Comparison of ENCODE assay signal across 8 cellular contexts in genomic region chr7:35801392-35802101, GRCh38. TPM values are rescaled to one million over a fixed set of nuclear protein-coding genes. Genes with fewer than 3 reads are reported as not detected.
DNase-seq lines count a peak whose midpoint lies in the region; ATAC-seq and TF ChIP-seq lines count a peak whose summit lies in the region.

No MANE protein-coding gene starts in this region.

- H3K4me1 ChIP-seq in liver (ENCODE audit: control insufficient read depth in 4 of 4, insufficient read depth in 4 of 4, low read length in 3 of 4), result peaks cover 1 to 21% (median 9%) of the 10 kb centered on the region in 4 donors

- DNase-seq in AG10803 (ENCODE audit: low read depth), result peak; percentile 71
- peak; percentile 63 for DNase-seq in NCI-H510A treated with DMSO at 0.1 percent for 48 hours (lab: John Stamatoyannopoulos, UW)
- peak; percentile 92 for DNase-seq in activated CD4-positive, alpha-beta T cell treated with anti-CD3 and anti-CD28 coated beads, Interleukin-2, amount 10 ng/mL, durations not matched to agents 24 days and 14 days
- DNase-seq in coronary artery (ENCODE audit: low spot score), result peak; percentile 85
- peak; percentile 74 for DNase-seq in stimulated activated CD4-positive, alpha-beta T cell treated with anti-CD3 and anti-CD28 coated beads, Interleukin-4, amount 100 ng/mL, for 24 hours

- H3K27me3 ChIP-seq in liver (ENCODE audit: control insufficient read depth in 4 of 4, insufficient read depth in 4 of 4, low read length in 3 of 4), result no peaks in the 10 kb centered on the region

- ATAC-seq in GM18870 (IDR thresholded peaks at IDR 0.05; ENCODE audit: unreplicated experiment) (peak; percentile 21), HG03135 (IDR thresholded peaks at IDR 0.05; ENCODE audit: unreplicated experiment) (peak; percentile 36)

- H3K9me3 Mint-ChIP-seq in activated CD4-positive, alpha-beta T cell treated with anti-CD3 and anti-CD28 coated beads, Interleukin-2, amount 10 ng/mL, durations not matched to agents 24 days and 14 days, result no peaks in the 10 kb centered on the region

- H3K27ac Mint-ChIP-seq in activated CD4-positive, alpha-beta T cell treated with anti-CD3 and anti-CD28 coated beads, Interleukin-2, amount 10 ng/mL, durations not matched to agents 24 days and 14 days, result peak overlapping the region; percentile 98

- TF ChIP-seq RAD21 in liver (IDR thresholded peaks at IDR 0.05), result peak; percentile 55 to 71

- peaks cover 17% of the 10 kb centered on the region for H3K36me3 Mint-ChIP-seq in activated CD4-positive, alpha-beta T cell treated with anti-CD3 and anti-CD28 coated beads, Interleukin-2, amount 10 ng/mL, durations not matched to agents 24 days and 14 days (ENCODE audit: low read depth)

- H3K9ac ChIP-seq in liver (ENCODE audit: low read depth in 1 of 2, low read length in 2 of 2), result peak overlapping the region; percentile 59 to 81

- intact Hi-C loops in activated CD4-positive, alpha-beta T cell treated with anti-CD3 and anti-CD28 coated beads, Interleukin-2, amount 10 ng/mL, durations not matched to agents 24 days and 14 days (cut with micrococcal nuclease), result loop anchor here (1.0 to 10.0 kb wide), 7 partner anchors 72 to 764 kb away; partner anchors contain the start of genes DPY19L1, EEPD1 and HERPUD2

- no peaks in the 10 kb centered on the region for H3K9me3 ChIP-seq in liver (ENCODE audit: control insufficient read depth in 4 of 4, low read length in 3 of 4)

- H3K27ac ChIP-seq in coronary artery (peak overlapping the region; percentile 95 to 98), liver (ENCODE audit: low read depth in 1 of 2, low read length in 2 of 2) (peak overlapping the region; percentile 94)

- no peaks in the 10 kb centered on the region for H3K27me3 Mint-ChIP-seq in activated CD4-positive, alpha-beta T cell treated with anti-CD3 and anti-CD28 coated beads, Interleukin-2, amount 10 ng/mL, durations not matched to agents 24 days and 14 days

- peaks cover 38% of the 10 kb centered on the region for H3K4me1 Mint-ChIP-seq in activated CD4-positive, alpha-beta T cell treated with anti-CD3 and anti-CD28 coated beads, Interleukin-2, amount 10 ng/mL, durations not matched to agents 24 days and 14 days

- H3K4me3 Mint-ChIP-seq in activated CD4-positive, alpha-beta T cell treated with anti-CD3 and anti-CD28 coated beads, Interleukin-2, amount 10 ng/mL, durations not matched to agents 24 days and 14 days, result peak overlapping the region; percentile 100

- no peaks in the 10 kb centered on the region for H3K36me3 ChIP-seq in liver (ENCODE audit: control insufficient read depth in 4 of 4, insufficient read depth in 3 of 4, low read depth in 1 of 4, low read length in 3 of 4)

- WGBS in liver, result under 1% methylated on average over 70 of the region's 70 CpGs

- TF ChIP-seq CTCF in AG10803 (conservative IDR thresholded peaks at IDR 0.05; ENCODE audit: low read length), result peak; percentile 63
- peak; percentile 71 for TF ChIP-seq CTCF in coronary artery (IDR thresholded peaks at IDR 0.05)
- TF ChIP-seq CTCF in liver (IDR thresholded peaks at IDR 0.05; ENCODE audit: low read depth, low read length, missing input control), result peak; percentile 25

- H3K4me3 ChIP-seq in AG10803 (ENCODE audit: low read length) (peak overlapping the region; percentile 81), coronary artery (peak overlapping the region; percentile 90), liver (ENCODE audit: low read depth in 1 of 3, low read length in 3 of 3) (peak overlapping the region; percentile 88 to 94 (median 93))

TF ChIP-seq in liver, 16 proteins besides CTCF, POLR2A, EP300 and RAD21:
- no peak for TF ChIP-seq ZBTB33 (IDR thresholded peaks at IDR 0.05)
- peak; percentile 48 for TF ChIP-seq YY1 (IDR thresholded peaks at IDR 0.05)

RNA-seq across cellular contexts. Expression of gene SEPTIN7, which starts 0.7 kb away (rescaled TPM):
- total RNA-seq in activated CD4-positive, alpha-beta T cell treated with anti-CD3 and anti-CD28 coated beads, Interleukin-2, amount 10 ng/mL, durations not matched to agents 24 days and 14 days, result 202 and 205 TPM in 2 replicates
- 10 to 100 TPM; 51.0 to 60.6 TPM for total RNA-seq in liver
- 10 to 100 TPM; 48.3 to 86.1 TPM for polyA plus RNA-seq in liver

Comparison
In these comparisons a context has a peak if more than half of its experiments do, and no peak if none do; other contexts are left out.
1. Peak in every context shown above with its lines: DNase-seq, ATAC-seq, H3K4me3 ChIP-seq and H3K27ac ChIP-seq.